ENCODE assay signal across 18 cellular contexts in the genomic region with DNA sequence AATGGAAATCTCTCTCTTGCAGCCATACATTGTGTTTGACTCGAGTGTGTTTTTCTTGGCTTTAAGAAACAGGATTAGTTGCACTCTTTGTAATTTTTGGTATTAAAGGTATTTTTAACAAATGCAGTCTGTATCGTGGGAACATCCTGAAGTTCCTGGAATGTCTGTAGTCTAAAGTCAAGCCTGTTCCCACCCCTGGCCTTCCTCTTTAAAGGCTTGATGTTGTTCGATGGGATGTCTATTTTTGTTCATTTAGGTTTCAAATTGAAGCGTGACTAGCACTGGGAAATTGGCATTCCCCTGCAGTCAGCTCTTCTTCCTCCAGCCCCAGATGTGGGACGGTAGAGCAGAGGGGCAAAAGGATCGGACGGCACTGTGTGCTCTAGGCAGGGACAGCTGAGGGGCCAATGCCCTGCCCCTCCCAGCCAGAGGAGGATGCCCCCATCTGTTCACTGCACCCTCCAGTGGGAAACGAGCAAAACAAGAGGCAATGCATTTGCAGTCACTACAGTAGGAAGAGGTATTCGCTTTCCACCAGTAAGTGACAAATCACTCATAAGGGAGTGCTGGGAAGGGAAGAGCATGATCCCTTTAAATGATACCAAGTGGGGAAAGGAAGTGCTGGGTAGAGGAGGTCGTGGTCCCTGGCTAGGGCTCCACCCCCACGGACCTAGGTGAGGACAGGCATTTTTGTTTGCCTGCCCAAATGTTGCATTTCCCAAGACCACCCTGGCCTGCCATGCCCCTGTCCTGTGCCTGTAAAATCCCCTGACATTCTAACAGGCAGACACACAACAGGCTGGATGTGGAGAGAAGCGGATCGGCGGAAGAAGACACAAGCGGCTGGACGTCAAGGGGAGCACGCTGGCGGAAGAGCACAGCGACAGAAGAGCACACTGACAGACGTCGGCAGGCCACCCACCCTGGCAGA. TPM values are rescaled to one million over a fixed set of nuclear protein-coding genes. Genes with fewer than 3 reads are reported as not detected.
DNase-seq lines count a peak whose midpoint lies in the region; ATAC-seq and TF ChIP-seq lines count a peak whose summit lies in the region.
"Had no signal": no experiment of that assay in that cellular context is flagged by ENCODE, and none has a peak within 500 bp of the region (broad histone marks: within the 10 kb centered on the region; RNA-seq: fewer than 3 reads in every experiment).

No MANE protein-coding gene starts in this region.

- H3K36me3 ChIP-seq in SK-N-MC (ENCODE audit: insufficient read depth, low read length), result no peaks in the 10 kb centered on the region
- no peaks in the 10 kb centered on the region for H3K36me3 ChIP-seq in neural progenitor cell
- H3K36me3 ChIP-seq: colonic mucosa had no signal

- H3K27ac Mint-ChIP-seq in neural progenitor cell, result peak overlapping the region; percentile 93
- H3K27ac Mint-ChIP-seq in natural killer cell treated with Interleukin-12 subunit alpha and Interleukin-12 subunit beta and Interleukin-15 and Interleukin-18, amount 100 ng/mL, for 72 hours, result no peak overlapping the region
- H3K27ac Mint-ChIP-seq: activated CD4-positive, alpha-beta memory T cell treated with anti-CD3 and anti-CD28 coated beads for 36 hours; activated T-cell treated with anti-CD3 and anti-CD28 coated beads, Interleukin-2, amount 50 U/mL, for 72 hours; stimulated activated naive CD8-positive, alpha-beta T cell treated with anti-CD3 and anti-CD28 coated beads, Interleukin-15, Interleukin-2, amounts not matched to agents 100 ng/mL and 50 ng/mL, for 24 hours had no signal

- peaks cover 35% of the 10 kb centered on the region for H3K4me1 Mint-ChIP-seq in neural progenitor cell
- H3K4me1 Mint-ChIP-seq in natural killer cell treated with Interleukin-12 subunit alpha and Interleukin-12 subunit beta and Interleukin-15 and Interleukin-18, amount 100 ng/mL, for 72 hours (ENCODE audit: low read depth in 2 of 2), result no peaks in the 10 kb centered on the region

- no peak overlapping the region for H3K4me3 Mint-ChIP-seq in neural progenitor cell
- H3K4me3 Mint-ChIP-seq in natural killer cell treated with Interleukin-12 subunit alpha and Interleukin-12 subunit beta and Interleukin-15 and Interleukin-18, amount 100 ng/mL, for 72 hours, result no peak overlapping the region
- H3K4me3 Mint-ChIP-seq: activated CD4-positive, alpha-beta memory T cell treated with anti-CD3 and anti-CD28 coated beads for 36 hours; activated T-cell treated with anti-CD3 and anti-CD28 coated beads, Interleukin-2, amount 50 U/mL, for 72 hours; stimulated activated naive CD8-positive, alpha-beta T cell treated with anti-CD3 and anti-CD28 coated beads, Interleukin-15, Interleukin-2, amounts not matched to agents 100 ng/mL and 50 ng/mL, for 24 hours had no signal

- no peaks in the 10 kb centered on the region for H3K79me2 ChIP-seq in neural progenitor cell (ENCODE audit: low read depth)

- no peak for ATAC-seq in HG03460 (IDR thresholded peaks at IDR 0.05; ENCODE audit: unreplicated experiment)
- no peak for ATAC-seq in natural killer cell treated with Interleukin-12 subunit alpha and Interleukin-12 subunit beta and Interleukin-15 and Interleukin-18, amount 100 ng/mL, for 72 hours
- no peak for ATAC-seq in GM21423 (IDR thresholded peaks at IDR 0.05; ENCODE audit: unreplicated experiment)
- ATAC-seq: activated T-cell treated with anti-CD3 and anti-CD28 coated beads, Interleukin-2, amount 50 U/mL, for 72 hours; left colon; mucosa of descending colon had no signal

- H3K27me3 Mint-ChIP-seq in neural progenitor cell (ENCODE audit: insufficient read depth, low read depth), result peaks cover 13% of the 10 kb centered on the region
- peaks cover 7 to 8% of the 10 kb centered on the region in 2 donors for H3K27me3 Mint-ChIP-seq in natural killer cell treated with Interleukin-12 subunit alpha and Interleukin-12 subunit beta and Interleukin-15 and Interleukin-18, amount 100 ng/mL, for 72 hours

- DNase-seq in AG09319 (ENCODE audit: extremely low read depth, low read depth) (peak; percentile 5), SK-N-MC (ENCODE audit: low read depth, low spot score) (no peak), dermis blood vessel endothelial cell (peak; percentile 78), neural progenitor cell (ENCODE audit: low spot score) (no peak), medulla oblongata (ENCODE audit: extremely low spot score) (no peak)
- no peak for DNase-seq in natural killer cell treated with Interleukin-12 subunit alpha and Interleukin-12 subunit beta and Interleukin-15 and Interleukin-18, amount 100 ng/mL, for 72 hours (ENCODE audit: low spot score)
- DNase-seq: activated CD4-positive, alpha-beta memory T cell treated with anti-CD3 and anti-CD28 coated beads for 36 hours; activated T-cell treated with anti-CD3 and anti-CD28 coated beads, Interleukin-2, amount 50 U/mL, for 72 hours; colonic mucosa; DMS53; left colon; mucosa of descending colon; NCI-H446; posterior cingulate gyrus; SHP77 treated with DMSO at 0.1 percent for 48 hours had no signal

- H2AFZ ChIP-seq in neural progenitor cell (replicated peaks), result no peak overlapping the region

- peaks cover 8% of the 10 kb centered on the region for H3K9me3 Mint-ChIP-seq in neural progenitor cell
- H3K9me3 Mint-ChIP-seq in natural killer cell treated with Interleukin-12 subunit alpha and Interleukin-12 subunit beta and Interleukin-15 and Interleukin-18, amount 100 ng/mL, for 72 hours, result no peaks in the 10 kb centered on the region
- H3K9me3 Mint-ChIP-seq: activated CD4-positive, alpha-beta memory T cell treated with anti-CD3 and anti-CD28 coated beads for 36 hours; activated T-cell treated with anti-CD3 and anti-CD28 coated beads, Interleukin-2, amount 50 U/mL, for 72 hours; stimulated activated naive CD8-positive, alpha-beta T cell treated with anti-CD3 and anti-CD28 coated beads, Interleukin-15, Interleukin-2, amounts not matched to agents 100 ng/mL and 50 ng/mL, for 24 hours had no signal

- H3K27me3 ChIP-seq in neural progenitor cell, result no peaks in the 10 kb centered on the region
- H3K27me3 ChIP-seq: colonic mucosa had no signal

- H4K20me1 ChIP-seq in neural progenitor cell (ENCODE audit: low read depth), result no peaks in the 10 kb centered on the region

- H3K9me3 ChIP-seq in SK-N-MC (ENCODE audit: low read depth, low read length) (no peaks in the 10 kb centered on the region), neural progenitor cell (ENCODE audit: low read depth) (no peaks in the 10 kb centered on the region)
- H3K9me3 ChIP-seq: colonic mucosa, mucosa of descending colon had no signal

- no peak overlapping the region for H3K4me3 ChIP-seq in SK-N-MC
- no peak overlapping the region for H3K4me3 ChIP-seq in neural progenitor cell
- H3K4me3 ChIP-seq: colonic mucosa, mucosa of descending colon had no signal

- TF ChIP-seq CTCF in AG09319 (IDR thresholded peaks at IDR 0.05; ENCODE audit: low read depth, low read length) (no peak), neural progenitor cell (IDR thresholded peaks at IDR 0.05) (no peak)

- H3K27ac ChIP-seq in SK-N-MC, result 0 out of 2 replicates have a peak overlapping the region, but pooled peaks have one; percentile 7
- H3K27ac ChIP-seq in neural progenitor cell, result no peak overlapping the region
- H3K27ac ChIP-seq: colonic mucosa had no signal

- peaks cover 8% of the 10 kb centered on the region for H3K4me1 ChIP-seq in neural progenitor cell
- H3K4me1 ChIP-seq: colonic mucosa had no signal

- no peaks in the 10 kb centered on the region for H3F3A ChIP-seq in neural progenitor cell (ENCODE audit: low read depth)

- H3K4me2 ChIP-seq in neural progenitor cell, result no peak overlapping the region

- H3K9ac ChIP-seq in SK-N-MC (ENCODE audit: insufficient read length) (no peak overlapping the region), neural progenitor cell (no peak overlapping the region)

- no peaks in the 10 kb centered on the region for H3K36me3 Mint-ChIP-seq in neural progenitor cell
- H3K36me3 Mint-ChIP-seq in natural killer cell treated with Interleukin-12 subunit alpha and Interleukin-12 subunit beta and Interleukin-15 and Interleukin-18, amount 100 ng/mL, for 72 hours, result no peaks in the 10 kb centered on the region
- H3K36me3 Mint-ChIP-seq: activated CD4-positive, alpha-beta memory T cell treated with anti-CD3 and anti-CD28 coated beads for 36 hours had no signal

RNA-seq across cellular contexts. Expression of gene SEPTIN5, which starts 47.4 kb away (rescaled TPM):
- total RNA-seq in dermis blood vessel endothelial cell (25.3 and 29.3 TPM in 2 replicates), neural progenitor cell (ENCODE audit: low replicate concordance) (5.0 and 8.2 TPM in 2 replicates)
- not detected for total RNA-seq in natural killer cell treated with Interleukin-12 subunit alpha and Interleukin-12 subunit beta and Interleukin-15 and Interleukin-18, amount 100 ng/mL, for 72 hours

RNA-seq across cellular contexts. Expression of gene GP1BB, which starts 56.4 kb away (rescaled TPM):
- total RNA-seq in dermis blood vessel endothelial cell (5.3 and 5.4 TPM in 2 replicates), neural progenitor cell (ENCODE audit: low replicate concordance) (1.2 TPM in 1 of 2 replicates, not detected in the other)
- not detected for total RNA-seq in natural killer cell treated with Interleukin-12 subunit alpha and Interleukin-12 subunit beta and Interleukin-15 and Interleukin-18, amount 100 ng/mL, for 72 hours
- total RNA-seq: activated CD4-positive, alpha-beta memory T cell treated with anti-CD3 and anti-CD28 coated beads for 36 hours had no signal

Comparison
In these comparisons a context has a peak if more than half of its experiments do, and no peak if none do; other contexts are left out.
1. DNase-seq: peak in AG09319 (single experiment) and dermis blood vessel endothelial cell (single experiment); none in SK-N-MC (single experiment), neural progenitor cell (single experiment), medulla oblongata (single experiment) and natural killer cell treated with Interleukin-12 subunit alpha and Interleukin-12 subunit beta and Interleukin-15 and Interleukin-18, amount 100 ng/mL, for 72 hours (single experiment).